ENCODE assay signal across 1 cellular context in the genomic region with DNA sequence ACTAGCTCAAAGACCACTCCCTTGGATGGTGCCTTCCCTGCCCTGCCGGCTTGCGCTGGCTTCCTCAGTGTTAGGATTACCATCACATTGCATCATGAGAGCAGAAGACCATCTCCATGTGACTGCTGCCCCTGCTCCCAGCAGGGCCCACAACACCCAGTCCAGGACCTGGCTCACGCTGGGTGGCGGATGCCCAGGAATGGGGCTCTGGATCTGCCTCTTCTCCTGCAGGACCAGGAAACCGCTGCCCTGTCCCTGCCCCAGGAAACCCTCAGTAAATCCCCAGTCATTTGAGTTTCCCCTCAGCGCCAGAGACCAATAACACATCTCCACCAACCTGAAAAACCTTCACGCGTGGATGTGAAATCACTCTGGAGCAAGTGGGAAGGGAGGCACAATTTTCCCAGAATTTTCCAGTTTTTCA.
TF ChIP-seq lines count a peak whose summit lies in the region.

No MANE protein-coding gene starts in this region.

TF ChIP-seq in IMR-90, 13 proteins besides CTCF, POLR2A, EP300 and RAD21:
- TF ChIP-seq NFE2L2 (IDR thresholded peaks at IDR 0.05; ENCODE audit: low read depth, low read length) (no peak), SMC3 (IDR thresholded peaks at IDR 0.05; ENCODE audit: low read depth, low read length) (no peak), FOS (IDR thresholded peaks at IDR 0.05; ENCODE audit: low read depth, low read length) (no peak), CEBPB (IDR thresholded peaks at IDR 0.05; ENCODE audit: low read depth, low read length) (no peak), BHLHE40 (IDR thresholded peaks at IDR 0.05; ENCODE audit: low read depth, low read length) (no peak), CHD1 (IDR thresholded peaks at IDR 0.05; ENCODE audit: low read depth, low read length) (no peak), USF2 (IDR thresholded peaks at IDR 0.05; ENCODE audit: low read depth, low read length) (no peak), MXI1 (IDR thresholded peaks at IDR 0.05; ENCODE audit: borderline replicate concordance, low read depth, low read length) (no peak), MAFK (IDR thresholded peaks at IDR 0.05; ENCODE audit: low read depth, low read length) (no peak), RFX5 (IDR thresholded peaks at IDR 0.05; ENCODE audit: low read depth, low read length) (no peak), MAZ (IDR thresholded peaks at IDR 0.05; ENCODE audit: borderline replicate concordance, low read depth, low read length) (no peak)
- TF ChIP-seq, protein P1, sequence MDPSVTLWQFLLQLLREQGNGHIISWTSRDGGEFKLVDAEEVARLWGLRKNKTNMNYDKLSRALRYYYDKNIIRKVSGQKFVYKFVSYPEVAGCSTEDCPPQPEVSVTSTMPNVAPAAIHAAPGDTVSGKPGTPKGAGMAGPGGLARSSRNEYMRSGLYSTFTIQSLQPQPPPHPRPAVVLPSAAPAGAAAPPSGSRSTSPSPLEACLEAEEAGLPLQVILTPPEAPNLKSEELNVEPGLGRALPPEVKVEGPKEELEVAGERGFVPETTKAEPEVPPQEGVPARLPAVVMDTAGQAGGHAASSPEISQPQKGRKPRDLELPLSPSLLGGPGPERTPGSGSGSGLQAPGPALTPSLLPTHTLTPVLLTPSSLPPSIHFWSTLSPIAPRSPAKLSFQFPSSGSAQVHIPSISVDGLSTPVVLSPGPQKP (IDR thresholded peaks at IDR 0.05; ENCODE audit: borderline replicate concordance, low read depth, low read length) = no peak
